Comparison of ENCODE assay signal across 19 cellular contexts in the genomic region with DNA sequence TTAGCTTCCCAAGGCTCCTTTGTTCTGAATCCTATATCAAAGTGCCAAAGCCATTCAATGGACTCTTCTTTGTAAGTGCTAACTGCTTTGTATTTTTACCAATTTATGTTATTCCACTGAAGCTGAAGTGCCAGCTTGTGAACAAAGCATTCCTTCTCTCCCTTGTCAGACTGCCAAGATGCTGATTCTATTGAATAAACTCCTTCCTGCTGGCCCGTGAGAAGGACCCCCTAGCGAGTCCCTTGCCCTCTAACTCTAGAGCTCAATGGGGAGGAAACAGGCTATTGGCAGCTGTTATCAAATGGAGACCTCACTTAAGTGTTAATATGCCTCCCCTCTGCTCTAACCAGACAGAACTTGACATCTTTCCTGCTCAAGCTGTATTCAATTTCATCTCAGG.
DNase-seq lines count a peak whose midpoint lies in the region; ATAC-seq and TF ChIP-seq lines count a peak whose summit lies in the region.
"Had no signal": no experiment of that assay in that cellular context is flagged by ENCODE, and none has a peak within 500 bp of the region (broad histone marks: within the 10 kb centered on the region; RNA-seq: fewer than 3 reads in every experiment).

No MANE protein-coding gene starts in this region.

- no peaks in the 10 kb centered on the region for H3K27me3 Mint-ChIP-seq in naive thymus-derived CD4-positive, alpha-beta T cell
- no peaks in the 10 kb centered on the region for H3K27me3 Mint-ChIP-seq in stimulated activated memory B cell treated with anti-CD40 and anti-IgM and Interleukin-4, amounts not matched to agents 10 μg/mL and 1 μg/mL and 100 μg/mL, for 72 hours
- H3K27me3 Mint-ChIP-seq: activated naive CD8-positive, alpha-beta T cell treated with anti-CD3 and anti-CD28 coated beads, Interleukin-2, amount 10 ng/mL, durations not matched to agents 7 days and 5 days; CD8-positive, alpha-beta memory T cell had no signal

- no peak for ATAC-seq in naive thymus-derived CD4-positive, alpha-beta T cell
- ATAC-seq in HG02571 (IDR thresholded peaks at IDR 0.05; ENCODE audit: unreplicated experiment), result no peak
- ATAC-seq in stimulated activated memory B cell treated with anti-CD40 and anti-IgM and Interleukin-4, amounts not matched to agents 10 μg/mL and 1 μg/mL and 100 μg/mL, for 72 hours, result no peak

- in situ Hi-C loops in astrocyte of the cerebellum (cut with HindIII; ENCODE audit: low sequenced_read_pairs), result no loop called here

- H3K4me1 ChIP-seq in naive thymus-derived CD4-positive, alpha-beta T cell (ENCODE audit: control insufficient read depth in 2 of 2, insufficient read depth in 2 of 2, low read length in 2 of 2), result no peaks in the 10 kb centered on the region
- H3K4me1 ChIP-seq: prostate gland, SJCRH30 had no signal

- no peaks in the 10 kb centered on the region for H3K27me3 ChIP-seq in naive thymus-derived CD4-positive, alpha-beta T cell (ENCODE audit: control insufficient read depth in 2 of 2, insufficient read depth in 2 of 2, low read length in 2 of 2)
- H3K27me3 ChIP-seq: SJCRH30 had no signal

- intact Hi-C loops in naive thymus-derived CD4-positive, alpha-beta T cell (cut with micrococcal nuclease), result no loop called here

- no peaks in the 10 kb centered on the region for H3K4me1 Mint-ChIP-seq in naive thymus-derived CD4-positive, alpha-beta T cell
- H3K4me1 Mint-ChIP-seq in stimulated activated memory B cell treated with anti-CD40 and anti-IgM and Interleukin-4, amounts not matched to agents 10 μg/mL and 1 μg/mL and 100 μg/mL, for 72 hours, result no peaks in the 10 kb centered on the region
- H3K4me1 Mint-ChIP-seq: activated naive CD8-positive, alpha-beta T cell treated with anti-CD3 and anti-CD28 coated beads, Interleukin-2, amount 10 ng/mL, durations not matched to agents 7 days and 5 days; CD8-positive, alpha-beta memory T cell had no signal

- no peak overlapping the region for H3K27ac Mint-ChIP-seq in naive thymus-derived CD4-positive, alpha-beta T cell
- H3K27ac Mint-ChIP-seq in stimulated activated memory B cell treated with anti-CD40 and anti-IgM and Interleukin-4, amounts not matched to agents 10 μg/mL and 1 μg/mL and 100 μg/mL, for 72 hours, result no peak overlapping the region
- H3K27ac Mint-ChIP-seq: activated naive CD8-positive, alpha-beta T cell treated with anti-CD3 and anti-CD28 coated beads, Interleukin-2, amount 10 ng/mL, durations not matched to agents 7 days and 5 days had no signal

- peaks cover 0 to 3% (median 0%) of the 10 kb centered on the region in 5 donors for H3K36me3 Mint-ChIP-seq in naive thymus-derived CD4-positive, alpha-beta T cell
- no peaks in the 10 kb centered on the region for H3K36me3 Mint-ChIP-seq in stimulated activated memory B cell treated with anti-CD40 and anti-IgM and Interleukin-4, amounts not matched to agents 10 μg/mL and 1 μg/mL and 100 μg/mL, for 72 hours
- H3K36me3 Mint-ChIP-seq: activated naive CD8-positive, alpha-beta T cell treated with anti-CD3 and anti-CD28 coated beads, Interleukin-2, amount 10 ng/mL, durations not matched to agents 7 days and 5 days; CD8-positive, alpha-beta memory T cell had no signal

- no peaks in the 10 kb centered on the region for H3K36me3 ChIP-seq in naive thymus-derived CD4-positive, alpha-beta T cell (ENCODE audit: control insufficient read depth in 2 of 3, insufficient read depth in 3 of 3, low read length in 3 of 3)
- H3K36me3 ChIP-seq: prostate gland, SJCRH30, thoracic aorta had no signal

- TF ChIP-seq CTCF in astrocyte of the cerebellum (IDR thresholded peaks at IDR 0.05; ENCODE audit: low read depth, low read length, missing control alignments) (no peak), foreskin fibroblast (IDR thresholded peaks at IDR 0.05; ENCODE audit: low read depth, low read length) (no peak)

- peaks cover 0 to 48% (median 15%) of the 10 kb centered on the region in 11 donors for H3K9me3 Mint-ChIP-seq in naive thymus-derived CD4-positive, alpha-beta T cell
- peaks cover 20% of the 10 kb centered on the region for H3K9me3 Mint-ChIP-seq in stimulated activated memory B cell treated with anti-CD40 and anti-IgM and Interleukin-4, amounts not matched to agents 10 μg/mL and 1 μg/mL and 100 μg/mL, for 72 hours

- DNase-seq in Ammon's horn (ENCODE audit: low spot score), result peak; percentile 80
- peak; percentile 51 for DNase-seq in NCI-H1105 (lab: John Stamatoyannopoulos, UW)
- DNase-seq in astrocyte of the cerebellum (ENCODE audit: low read depth), result peak; percentile 2
- peak; percentile 15 for DNase-seq in iPS-NIHi7 (ENCODE audit: extremely low spot score)
- DNase-seq in foreskin fibroblast, result no peak
- no peak for DNase-seq in naive thymus-derived CD4-positive, alpha-beta T cell
- DNase-seq: activated CD4-positive, alpha-beta T cell treated with anti-CD3 and anti-CD28 coated beads for 48 hours; activated naive CD8-positive, alpha-beta T cell treated with anti-CD3 and anti-CD28 coated beads, Interleukin-2, amount 10 ng/mL, durations not matched to agents 7 days and 5 days; CD8-positive, alpha-beta memory T cell; GDM1; Kasumi-1; stimulated activated CD4-positive, alpha-beta T cell treated with anti-CD3 and anti-CD28 coated beads, Interleukin-15, amount 100 ng/mL, for 24 hours; T1000 had no signal

- peaks cover 0 to 21% (median 0%) of the 10 kb centered on the region in 3 experiments for H3K9me3 ChIP-seq in naive thymus-derived CD4-positive, alpha-beta T cell (ENCODE audit: control insufficient read depth in 2 of 3, low read length in 3 of 3)
- H3K9me3 ChIP-seq: prostate gland, SJCRH30 had no signal

- CTCF ChIA-PET in naive thymus-derived CD4-positive, alpha-beta T cell (lab: Charles Lee), result no interaction called here

- POLR2A ChIA-PET in naive thymus-derived CD4-positive, alpha-beta T cell (lab: Charles Lee), result no interaction called here

- no peak overlapping the region for H3K27ac ChIP-seq in naive thymus-derived CD4-positive, alpha-beta T cell (ENCODE audit: low read depth, low read length)
- H3K27ac ChIP-seq: HL-60, prostate gland, SJCRH30, thoracic aorta had no signal

- no peak overlapping the region for H3K4me3 Mint-ChIP-seq in naive thymus-derived CD4-positive, alpha-beta T cell
- H3K4me3 Mint-ChIP-seq in stimulated activated memory B cell treated with anti-CD40 and anti-IgM and Interleukin-4, amounts not matched to agents 10 μg/mL and 1 μg/mL and 100 μg/mL, for 72 hours, result no peak overlapping the region
- H3K4me3 Mint-ChIP-seq: activated naive CD8-positive, alpha-beta T cell treated with anti-CD3 and anti-CD28 coated beads, Interleukin-2, amount 10 ng/mL, durations not matched to agents 7 days and 5 days; CD8-positive, alpha-beta memory T cell had no signal

- H3K4me3 ChIP-seq in astrocyte of the cerebellum (ENCODE audit: low read depth, low read length) (no peak overlapping the region), foreskin fibroblast (ENCODE audit: low read depth in 1 of 2, low read length in 2 of 2) (no peak overlapping the region)
- no peak overlapping the region for H3K4me3 ChIP-seq in naive thymus-derived CD4-positive, alpha-beta T cell (ENCODE audit: low read length)
- H3K4me3 ChIP-seq: prostate gland, SJCRH30, thoracic aorta had no signal

Comparison
In these comparisons a context has a peak if more than half of its experiments do, and no peak if none do; other contexts are left out.
1. DNase-seq: peak in Ammon's horn (single experiment), NCI-H1105 (single experiment), astrocyte of the cerebellum (single experiment) and iPS-NIHi7 (single experiment); none in foreskin fibroblast (0 of 2) and naive thymus-derived CD4-positive, alpha-beta T cell (0 of 9).